In the genomic region with DNA sequence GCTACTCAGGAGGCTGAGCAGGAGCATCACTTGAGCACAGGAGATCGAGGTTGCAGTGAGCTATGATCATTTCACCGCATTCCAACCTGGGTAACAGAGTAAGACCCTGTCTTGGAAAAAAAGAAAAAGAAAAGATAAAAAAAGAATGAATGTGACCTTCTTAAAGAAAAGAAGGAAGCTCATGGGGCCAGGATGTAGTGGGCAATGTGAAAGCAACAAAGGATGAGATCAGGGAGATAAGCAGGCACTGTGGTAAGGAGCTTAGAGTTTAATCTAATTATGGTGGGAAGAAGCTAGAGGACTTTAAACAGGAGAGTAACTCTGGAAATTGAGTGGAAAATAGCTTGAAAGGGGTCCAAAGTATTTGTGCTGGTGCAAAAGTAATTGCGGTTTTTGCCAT, we compare ENCODE assay signal across 28 cellular contexts.
"Had no signal": no experiment of that assay in that cellular context is flagged by ENCODE, and none has a peak within 500 bp of the region (broad histone marks: within the 10 kb centered on the region; RNA-seq: fewer than 3 reads in every experiment).

No MANE protein-coding gene starts in this region.

- H3K27me3 ChIP-seq: adrenal gland, Peyer's patch, SJCRH30 had no signal

- ATAC-seq: activated CD4-positive, alpha-beta T cell treated with anti-CD3 and anti-CD28 coated beads for 36 hours; K562; T-cell had no signal

- H3K4me3 Mint-ChIP-seq: activated CD4-positive, alpha-beta memory T cell treated with anti-CD3 and anti-CD28 coated beads, Interleukin-2, amount 10 ng/mL, durations not matched to agents 7 days and 5 days; activated CD4-positive, alpha-beta T cell treated with anti-CD3 and anti-CD28 coated beads for 36 hours; activated naive CD4-positive, alpha-beta T cell treated with anti-CD3 and anti-CD28 coated beads, Interleukin-2, amount 10 ng/mL, durations not matched to agents 7 days and 5 days; activated naive CD8-positive, alpha-beta T cell treated with anti-CD3 and anti-CD28 coated beads for 36 hours; T-cell had no signal

- H3K4me1 ChIP-seq: adrenal gland, Peyer's patch had no signal

- H3K36me3 Mint-ChIP-seq: activated naive CD4-positive, alpha-beta T cell treated with anti-CD3 and anti-CD28 coated beads, Interleukin-2, amount 10 ng/mL, durations not matched to agents 7 days and 5 days; activated naive CD8-positive, alpha-beta T cell treated with anti-CD3 and anti-CD28 coated beads for 36 hours; T-cell had no signal

- H3K27ac Mint-ChIP-seq: activated CD4-positive, alpha-beta memory T cell treated with anti-CD3 and anti-CD28 coated beads, Interleukin-2, amount 10 ng/mL, durations not matched to agents 7 days and 5 days; activated CD4-positive, alpha-beta T cell treated with anti-CD3 and anti-CD28 coated beads for 36 hours; activated naive CD4-positive, alpha-beta T cell treated with anti-CD3 and anti-CD28 coated beads, Interleukin-2, amount 10 ng/mL, durations not matched to agents 7 days and 5 days; activated naive CD8-positive, alpha-beta T cell treated with anti-CD3 and anti-CD28 coated beads for 36 hours; activated T-helper 2 cell treated with anti-CD3 and anti-CD28 coated beads, Interferon-gamma antibody, Interleukin-2, Interleukin-4, amounts not matched to agents 10 μg/mL and 5 μg/mL and 100 μg/mL, durations not matched to agents 14 hours and 24 hours and 36 hours; T-cell had no signal

- DNase-seq: activated CD4-positive, alpha-beta memory T cell treated with anti-CD3 and anti-CD28 coated beads, Interleukin-2, amount 10 ng/mL, durations not matched to agents 7 days and 5 days; activated CD4-positive, alpha-beta T cell treated with anti-CD3 and anti-CD28 coated beads for 36 hours; activated CD4-positive, alpha-beta T cell treated with anti-CD3 and anti-CD28 coated beads, Interleukin-2, amount 50 U/mL, for 1 hour; activated gamma-delta T cell treated with Interleukin-2 at 50 U/mL for 16 hours; activated naive CD4-positive, alpha-beta T cell treated with anti-CD3 and anti-CD28 coated beads, Interleukin-2, amount 10 ng/mL, durations not matched to agents 7 days and 5 days; activated naive CD8-positive, alpha-beta T cell treated with anti-CD3 and anti-CD28 coated beads for 36 hours; activated T-cell treated with anti-CD3 and anti-CD28 coated beads for 4 hours; activated T-cell treated with anti-CD3 and anti-CD28 coated beads, Interleukin-2, amount 50 U/mL, for 48 hours; adrenal gland; anterior cingulate cortex; Karpas-422; NCI-H1092; NCI-H1417; NCI-H1930; NCI-H2171; NCI-H226; NCI-H774; NK-92 treated with Interleukin-12 subunit alpha and Interleukin-12 subunit beta, amount 100 ng/mL, for 24 hours; Peyer's patch; Right ventricle myocardium superior; SJCRH30; T-cell; T-helper 2 cell; T1000 had no signal

- H3K36me3 ChIP-seq: adrenal gland, Peyer's patch, SJCRH30 had no signal

- H3K4me3 ChIP-seq: adrenal gland, K562, Peyer's patch, SJCRH30 had no signal

- H3K27me3 Mint-ChIP-seq: activated CD4-positive, alpha-beta memory T cell treated with anti-CD3 and anti-CD28 coated beads, Interleukin-2, amount 10 ng/mL, durations not matched to agents 7 days and 5 days; activated naive CD4-positive, alpha-beta T cell treated with anti-CD3 and anti-CD28 coated beads, Interleukin-2, amount 10 ng/mL, durations not matched to agents 7 days and 5 days; activated naive CD8-positive, alpha-beta T cell treated with anti-CD3 and anti-CD28 coated beads for 36 hours had no signal

- H3K4me1 Mint-ChIP-seq: activated CD4-positive, alpha-beta memory T cell treated with anti-CD3 and anti-CD28 coated beads, Interleukin-2, amount 10 ng/mL, durations not matched to agents 7 days and 5 days; activated CD4-positive, alpha-beta T cell treated with anti-CD3 and anti-CD28 coated beads for 36 hours; activated naive CD4-positive, alpha-beta T cell treated with anti-CD3 and anti-CD28 coated beads, Interleukin-2, amount 10 ng/mL, durations not matched to agents 7 days and 5 days; activated naive CD8-positive, alpha-beta T cell treated with anti-CD3 and anti-CD28 coated beads for 36 hours; T-cell had no signal

- H3K9me3 Mint-ChIP-seq: activated naive CD4-positive, alpha-beta T cell treated with anti-CD3 and anti-CD28 coated beads, Interleukin-2, amount 10 ng/mL, durations not matched to agents 7 days and 5 days; activated naive CD8-positive, alpha-beta T cell treated with anti-CD3 and anti-CD28 coated beads for 36 hours; activated T-helper 2 cell treated with anti-CD3 and anti-CD28 coated beads, Interferon-gamma antibody, Interleukin-2, Interleukin-4, amounts not matched to agents 10 μg/mL and 5 μg/mL and 100 μg/mL, durations not matched to agents 14 hours and 24 hours and 36 hours had no signal

- H3K27ac ChIP-seq: adrenal gland, Peyer's patch, RWPE1, SJCRH30, VCaP had no signal

- H3K9me3 ChIP-seq: adrenal gland, Peyer's patch, SJCRH30 had no signal
